10 cellular contexts compared by ENCODE assay signal in the genomic region with DNA sequence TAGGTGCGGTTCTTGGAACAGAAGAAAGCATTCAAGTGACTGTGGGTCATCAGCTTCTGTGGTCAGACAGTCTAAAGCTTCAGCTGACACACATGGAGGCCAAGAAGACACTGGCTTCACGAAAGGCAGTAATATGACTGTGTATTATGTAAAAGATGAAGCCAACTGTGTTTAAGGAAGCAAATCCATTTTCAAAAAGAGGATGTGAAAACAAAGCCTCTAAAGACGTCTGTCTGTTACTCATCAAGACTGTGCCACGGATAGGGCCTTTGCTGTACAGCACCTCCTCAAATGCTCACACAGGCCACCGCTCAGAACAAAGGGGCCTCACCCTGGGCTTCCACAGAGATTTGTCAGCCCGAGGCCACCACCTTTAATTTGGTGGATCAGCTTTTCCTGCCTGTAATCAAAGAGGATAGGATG. TPM values are rescaled to one million over a fixed set of nuclear protein-coding genes. Genes with fewer than 3 reads are reported as not detected.
A peak's percentile ranks its signal among the peaks of the same experiment; 100 is the strongest.
DNase-seq lines count a peak whose midpoint lies in the region; ATAC-seq lines count a peak whose summit lies in the region.
"Had no signal": no experiment of that assay in that cellular context is flagged by ENCODE, and none has a peak within 500 bp of the region (broad histone marks: within the 10 kb centered on the region; RNA-seq: fewer than 3 reads in every experiment).

No MANE protein-coding gene starts in this region.

- peaks cover 12 to 27% (median 25%) of the 10 kb centered on the region in 5 donors for H3K27me3 Mint-ChIP-seq in naive thymus-derived CD4-positive, alpha-beta T cell

- H3K9me3 Mint-ChIP-seq in naive thymus-derived CD4-positive, alpha-beta T cell: peaks cover 0 to 4% (median 0%) of the 10 kb centered on the region in 11 donors

- ATAC-seq in GM18868 (IDR thresholded peaks at IDR 0.05; ENCODE audit: unreplicated experiment) (peak; percentile 89), HG02763 (IDR thresholded peaks at IDR 0.05; ENCODE audit: unreplicated experiment) (peak; percentile 91)
- ATAC-seq in naive thymus-derived CD4-positive, alpha-beta T cell: peak; percentile 89
- ATAC-seq: K562 had no signal

- no peaks in the 10 kb centered on the region for H3K36me3 ChIP-seq in naive thymus-derived CD4-positive, alpha-beta T cell (ENCODE audit: control insufficient read depth in 2 of 3, insufficient read depth in 3 of 3, low read length in 3 of 3)
- H3K36me3 ChIP-seq: cardiac muscle cell had no signal

- intact Hi-C loops in naive thymus-derived CD4-positive, alpha-beta T cell (cut with micrococcal nuclease): no loop called here

- H3K4me3 Mint-ChIP-seq in naive thymus-derived CD4-positive, alpha-beta T cell: no peak overlapping the region

- H3K36me3 Mint-ChIP-seq in naive thymus-derived CD4-positive, alpha-beta T cell: no peaks in the 10 kb centered on the region

- no peaks in the 10 kb centered on the region for H3K9me3 ChIP-seq in naive thymus-derived CD4-positive, alpha-beta T cell (ENCODE audit: control insufficient read depth in 2 of 3, low read length in 3 of 3)

- H3K27ac Mint-ChIP-seq in naive thymus-derived CD4-positive, alpha-beta T cell: no peak overlapping the region

- H3K4me1 ChIP-seq in naive thymus-derived CD4-positive, alpha-beta T cell (ENCODE audit: control insufficient read depth in 2 of 2, insufficient read depth in 2 of 2, low read length in 2 of 2): peaks cover 0 to under 1% of the 10 kb centered on the region in 2 donors

- no peak overlapping the region for H3K4me3 ChIP-seq in naive thymus-derived CD4-positive, alpha-beta T cell (ENCODE audit: low read length)
- H3K4me3 ChIP-seq: cardiac muscle cell, K562 had no signal

- no peaks in the 10 kb centered on the region for H3K27me3 ChIP-seq in naive thymus-derived CD4-positive, alpha-beta T cell (ENCODE audit: control insufficient read depth in 2 of 2, insufficient read depth in 2 of 2, low read length in 2 of 2)
- H3K27me3 ChIP-seq: cardiac muscle cell had no signal

- POLR2A ChIA-PET in naive thymus-derived CD4-positive, alpha-beta T cell (lab: Charles Lee): no interaction called here

- no peak overlapping the region for H3K27ac ChIP-seq in naive thymus-derived CD4-positive, alpha-beta T cell (ENCODE audit: low read depth, low read length)
- H3K27ac ChIP-seq: cardiac muscle cell had no signal

- DNase-seq in NOMO-1 treated with DMSO at 0.1 percent for 48 hours (lab: John Stamatoyannopoulos, UW; ENCODE audit: unreplicated experiment) (peak; percentile 97), NCI-H1105 (lab: John Stamatoyannopoulos, UW) (no peak), T-helper 1 cell (no peak), NCI-H774 (lab: John Stamatoyannopoulos, UW) (no peak), activated T-cell treated with anti-CD3 and anti-CD28 coated beads for 4 hours (no peak)
- DNase-seq in naive thymus-derived CD4-positive, alpha-beta T cell: no peak

- peaks cover 0 to 9% (median 3%) of the 10 kb centered on the region in 7 donors for H3K4me1 Mint-ChIP-seq in naive thymus-derived CD4-positive, alpha-beta T cell

- CTCF ChIA-PET in naive thymus-derived CD4-positive, alpha-beta T cell (lab: Charles Lee): no interaction called here

RNA-seq across cellular contexts. Expression of a gene that starts 21.1 kb away (rescaled TPM):
- under 1 TPM in 3 of 5 experiments, not detected in 2; 0.21 to 0.71 (median 0.39) TPM for total RNA-seq in naive thymus-derived CD4-positive, alpha-beta T cell
- polyA plus RNA-seq in naive thymus-derived CD4-positive, alpha-beta T cell: under 1 TPM; 0.13 to 0.21 TPM
